ENCODE assay signal across 8 cellular contexts in the genomic region with DNA sequence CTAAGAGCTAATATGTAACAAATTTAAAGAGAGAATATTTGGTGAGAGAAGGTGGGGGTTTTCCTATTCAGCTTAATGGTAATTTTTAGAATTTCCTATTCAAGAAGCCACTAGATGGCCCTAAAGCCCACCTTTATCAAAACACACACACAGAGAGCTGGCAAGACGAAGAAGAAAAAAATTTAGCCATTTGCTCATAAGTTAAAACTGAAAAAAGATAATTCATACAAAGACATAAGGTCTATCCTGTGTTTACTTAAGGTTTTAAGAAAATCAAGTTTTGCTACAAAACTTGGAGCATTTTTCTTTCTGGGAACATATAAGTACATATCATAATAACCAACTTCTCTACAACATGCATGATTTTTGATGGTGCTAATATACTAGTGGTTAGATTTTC. TPM values are rescaled to one million over a fixed set of nuclear protein-coding genes. Genes with fewer than 3 reads are reported as not detected.
DNase-seq lines count a peak whose midpoint lies in the region; ATAC-seq, FAIRE-seq and TF ChIP-seq lines count a peak whose summit lies in the region.

No MANE protein-coding gene starts in this region.

- peak; percentile 33 for DNase-seq in NCI-H1436 treated with DMSO at 0.1 percent for 48 hours (lab: John Stamatoyannopoulos, UW)
- no peak for DNase-seq in activated naive CD8-positive, alpha-beta T cell treated with anti-CD3 and anti-CD28 coated beads, Interleukin-2, amount 10 ng/mL, durations not matched to agents 7 days and 5 days
- DNase-seq in left ventricle myocardium superior: no peak
- peak; percentile 37 for DNase-seq in small intestine
- DNase-seq in germinal center (ENCODE audit: low spot score): no peak
- no peak for DNase-seq in NCI-H187 (lab: John Stamatoyannopoulos, UW)

- POLR2A ChIA-PET in activated naive CD8-positive, alpha-beta T cell treated with anti-CD3 and anti-CD28 coated beads, Interleukin-2, amount 10 ng/mL, durations not matched to agents 7 days and 5 days (lab: Charles Lee): interaction anchor here (1.0 to 2.0 kb wide), 4 partner anchors 183 to 365 kb away, joined by 3 to 10 read pairs (median 4); no protein-coding TSS in a partner anchor

- peak; percentile 84 for TF ChIP-seq CTCF in 22Rv1 (IDR thresholded peaks at IDR 0.05)

- no peaks in the 10 kb centered on the region for H3K9me3 Mint-ChIP-seq in activated naive CD8-positive, alpha-beta T cell treated with anti-CD3 and anti-CD28 coated beads, Interleukin-2, amount 10 ng/mL, durations not matched to agents 7 days and 5 days

- H3K27me3 ChIP-seq in small intestine (ENCODE audit: control insufficient read depth in 2 of 2, insufficient read depth in 2 of 2, low read length in 2 of 2): no peaks in the 10 kb centered on the region

- no peaks in the 10 kb centered on the region for H3K27me3 Mint-ChIP-seq in activated naive CD8-positive, alpha-beta T cell treated with anti-CD3 and anti-CD28 coated beads, Interleukin-2, amount 10 ng/mL, durations not matched to agents 7 days and 5 days

- H3K4me1 Mint-ChIP-seq in activated naive CD8-positive, alpha-beta T cell treated with anti-CD3 and anti-CD28 coated beads, Interleukin-2, amount 10 ng/mL, durations not matched to agents 7 days and 5 days: peaks cover 7% of the 10 kb centered on the region

- H3K9me3 ChIP-seq in small intestine (ENCODE audit: control insufficient read depth, low read depth): no peaks in the 10 kb centered on the region

- no peaks in the 10 kb centered on the region for H3K36me3 ChIP-seq in small intestine (ENCODE audit: control insufficient read depth in 2 of 2, insufficient read depth in 2 of 2, low read length in 2 of 2)

- ATAC-seq in activated naive CD8-positive, alpha-beta T cell treated with anti-CD3 and anti-CD28 coated beads, Interleukin-2, amount 10 ng/mL, durations not matched to agents 7 days and 5 days (ENCODE audit: low read depth): peak; percentile 60
- ATAC-seq in left ventricle myocardium superior: peak; percentile 83

- H3K4me1 ChIP-seq in small intestine (ENCODE audit: control insufficient read depth in 2 of 2, insufficient read depth in 1 of 2, low read depth in 1 of 2, low read length in 1 of 2): no peaks in the 10 kb centered on the region

- H3K27ac ChIP-seq in 22Rv1: peak overlapping the region; percentile 54
- H3K27ac ChIP-seq in small intestine (ENCODE audit: low read depth in 1 of 2, low read length in 1 of 2): no peak overlapping the region

- no peak overlapping the region for H3K4me3 Mint-ChIP-seq in activated naive CD8-positive, alpha-beta T cell treated with anti-CD3 and anti-CD28 coated beads, Interleukin-2, amount 10 ng/mL, durations not matched to agents 7 days and 5 days

- FAIRE-seq in G401.6 (lab: Jason Lieb, UNC) (peak; percentile 97), small intestine (lab: Jason Lieb, UNC) (peak; percentile 5)

- WGBS in small intestine, 3 donors: 7 to 12% (median 10%) methylated on average over 1 of the region's 1 CpG

- H3K36me3 Mint-ChIP-seq in activated naive CD8-positive, alpha-beta T cell treated with anti-CD3 and anti-CD28 coated beads, Interleukin-2, amount 10 ng/mL, durations not matched to agents 7 days and 5 days: no peaks in the 10 kb centered on the region

- H3K4me3 ChIP-seq in small intestine (ENCODE audit: low read depth in 1 of 2, low read length in 2 of 2): no peak overlapping the region

- no peak overlapping the region for H3K27ac Mint-ChIP-seq in activated naive CD8-positive, alpha-beta T cell treated with anti-CD3 and anti-CD28 coated beads, Interleukin-2, amount 10 ng/mL, durations not matched to agents 7 days and 5 days

- intact Hi-C loops in left ventricle myocardium superior (cut with micrococcal nuclease): loop anchor here (10.0 kb wide), 2 partner anchors 272 to 652 kb away; no protein-coding TSS in a partner anchor

RNA-seq across cellular contexts. Expression of gene PCED1B, which starts 46.8 kb away (rescaled TPM):
- total RNA-seq in activated naive CD8-positive, alpha-beta T cell treated with anti-CD3 and anti-CD28 coated beads, Interleukin-2, amount 10 ng/mL, durations not matched to agents 7 days and 5 days: 100 to 1,000 TPM; 102 to 104 TPM
- total RNA-seq in left ventricle myocardium superior: 1.1 TPM
- polyA plus RNA-seq in small intestine: 1 to 10 TPM in 2 of 3 donors, not detected in 1; 1.4 to 1.6 TPM

RNA-seq across cellular contexts. Expression of gene AMIGO2, which starts 47.1 kb away (rescaled TPM):
- 10 to 100 TPM; 20.2 to 20.5 TPM for total RNA-seq in activated naive CD8-positive, alpha-beta T cell treated with anti-CD3 and anti-CD28 coated beads, Interleukin-2, amount 10 ng/mL, durations not matched to agents 7 days and 5 days
- total RNA-seq in left ventricle myocardium superior: 2.1 TPM
- 1 to 10 TPM in 1 of 3 donors, under 1 TPM in 2; 0.22 to 7.8 (median 0.54) TPM for polyA plus RNA-seq in small intestine

Comparison
In these comparisons a context has a peak if more than half of its experiments do, and no peak if none do; other contexts are left out.
1. DNase-seq: peak in NCI-H1436 treated with DMSO at 0.1 percent for 48 hours (single experiment) and small intestine (single experiment); none in activated naive CD8-positive, alpha-beta T cell treated with anti-CD3 and anti-CD28 coated beads, Interleukin-2, amount 10 ng/mL, durations not matched to agents 7 days and 5 days (single experiment), left ventricle myocardium superior (single experiment), germinal center (single experiment) and NCI-H187 (0 of 2).
2. RNA of gene PCED1B, which starts 46.8 kb away (total RNA-seq): 102 to 104 TPM in activated naive CD8-positive, alpha-beta T cell treated with anti-CD3 and anti-CD28 coated beads, Interleukin-2, amount 10 ng/mL, durations not matched to agents 7 days and 5 days; 1.1 TPM in left ventricle myocardium superior (single experiment); every median in the first group is over 10 times any median in the second.